Comparison of ENCODE assay signal across 30 cellular contexts in genomic region chr20:38412877-38413577, GRCh38. TPM values are rescaled to one million over a fixed set of nuclear protein-coding genes. Genes with fewer than 3 reads are reported as not detected.
DNase-seq lines count a peak whose midpoint lies in the region; ATAC-seq and TF ChIP-seq lines count a peak whose summit lies in the region.
"Had no signal": no experiment of that assay in that cellular context is flagged by ENCODE, and none has a peak within 500 bp of the region (broad histone marks: within the 10 kb centered on the region; RNA-seq: fewer than 3 reads in every experiment).

No MANE protein-coding gene starts in this region.

- H3K4me3 ChIP-seq in dorsolateral prefrontal cortex (no peak overlapping the region), psoas muscle (no peak overlapping the region)
- H3K4me3 ChIP-seq: K562, lower lobe of right lung, mucosa of descending colon, right atrium auricular region, spleen had no signal

- H3K4me3 Mint-ChIP-seq in activated CD8-positive, alpha-beta memory T cell treated with anti-CD3 and anti-CD28 coated beads, Interleukin-2, amount 10 ng/mL, durations not matched to agents 7 days and 5 days = no peak overlapping the region
- H3K4me3 Mint-ChIP-seq: activated CD4-positive, alpha-beta memory T cell treated with anti-CD3 and anti-CD28 coated beads, Interleukin-2, amount 10 ng/mL, durations not matched to agents 7 days and 5 days; activated naive CD8-positive, alpha-beta T cell treated with anti-CD3 and anti-CD28 coated beads, Interleukin-2, amount 10 ng/mL, durations not matched to agents 7 days and 5 days; CD4-positive, alpha-beta T cell; nephron; T-cell had no signal

- no peaks in the 10 kb centered on the region for H3K27me3 Mint-ChIP-seq in activated CD8-positive, alpha-beta memory T cell treated with anti-CD3 and anti-CD28 coated beads, Interleukin-2, amount 10 ng/mL, durations not matched to agents 7 days and 5 days
- H3K27me3 Mint-ChIP-seq: activated CD4-positive, alpha-beta memory T cell treated with anti-CD3 and anti-CD28 coated beads, Interleukin-2, amount 10 ng/mL, durations not matched to agents 7 days and 5 days; activated naive CD8-positive, alpha-beta T cell treated with anti-CD3 and anti-CD28 coated beads, Interleukin-2, amount 10 ng/mL, durations not matched to agents 7 days and 5 days; CD4-positive, alpha-beta T cell; T-cell had no signal

- 80 to 87% (median 86%) methylated on average over 9 of the region's 9 CpGs for WGBS in psoas muscle, 3 donors

- H3K36me3 Mint-ChIP-seq in activated CD8-positive, alpha-beta memory T cell treated with anti-CD3 and anti-CD28 coated beads, Interleukin-2, amount 10 ng/mL, durations not matched to agents 7 days and 5 days = peaks cover 58% of the 10 kb centered on the region

- H3K27ac ChIP-seq in dorsolateral prefrontal cortex = peak overlapping the region in 49 of 59 donors; percentile 12 to 87 (median 60)
- H3K27ac ChIP-seq in psoas muscle = no peak overlapping the region
- H3K27ac ChIP-seq: 22Rv1, lower lobe of right lung, right atrium auricular region, spleen had no signal

- no peaks in the 10 kb centered on the region for H3K27me3 ChIP-seq in dorsolateral prefrontal cortex
- no peaks in the 10 kb centered on the region for H3K27me3 ChIP-seq in psoas muscle (ENCODE audit: insufficient read depth in 3 of 3, low read length in 2 of 3)
- H3K27me3 ChIP-seq: right atrium auricular region, spleen had no signal

- TF ChIP-seq CTCF in dorsolateral prefrontal cortex (IDR thresholded peaks at IDR 0.05 in 54 of 56, conservative IDR thresholded peaks at IDR 0.05 in 2 of 56; ENCODE audit: low read depth in 1 of 56, partially characterized antibody in 56 of 56) (no peak), psoas muscle (IDR thresholded peaks at IDR 0.05) (no peak)

- H3K36me3 ChIP-seq in psoas muscle (ENCODE audit: insufficient read depth in 1 of 2, low read depth in 1 of 2) = peaks cover 0 to 52% of the 10 kb centered on the region in 2 donors
- H3K36me3 ChIP-seq: right atrium auricular region had no signal

- H3K4me1 ChIP-seq in psoas muscle = no peaks in the 10 kb centered on the region
- H3K4me1 ChIP-seq: lower lobe of right lung, spleen had no signal

- no peak for ATAC-seq in activated CD8-positive, alpha-beta memory T cell treated with anti-CD3 and anti-CD28 coated beads, Interleukin-2, amount 10 ng/mL, durations not matched to agents 7 days and 5 days
- ATAC-seq in HG02763 (IDR thresholded peaks at IDR 0.05; ENCODE audit: unreplicated experiment) = no peak
- no peak for ATAC-seq in psoas muscle
- no peak for ATAC-seq in GM19395 (IDR thresholded peaks at IDR 0.05; ENCODE audit: unreplicated experiment)
- ATAC-seq: activated CD4-positive, CD25-positive, alpha-beta regulatory T cell treated with anti-CD3 and anti-CD28 coated beads, Interleukin-2, amount 50 U/mL, for 24 hours; K562; lower lobe of right lung; mucosa of descending colon; T-cell had no signal

- H3K27ac Mint-ChIP-seq in activated CD8-positive, alpha-beta memory T cell treated with anti-CD3 and anti-CD28 coated beads, Interleukin-2, amount 10 ng/mL, durations not matched to agents 7 days and 5 days = no peak overlapping the region
- H3K27ac Mint-ChIP-seq: activated CD4-positive, alpha-beta memory T cell treated with anti-CD3 and anti-CD28 coated beads, Interleukin-2, amount 10 ng/mL, durations not matched to agents 7 days and 5 days; activated naive CD8-positive, alpha-beta T cell treated with anti-CD3 and anti-CD28 coated beads, Interleukin-2, amount 10 ng/mL, durations not matched to agents 7 days and 5 days; CD4-positive, alpha-beta T cell; nephron; T-cell had no signal

- CTCF ChIA-PET in activated CD8-positive, alpha-beta memory T cell treated with anti-CD3 and anti-CD28 coated beads, Interleukin-2, amount 10 ng/mL, durations not matched to agents 7 days and 5 days (lab: Charles Lee) = no interaction called here

- H3K4me1 Mint-ChIP-seq in activated CD8-positive, alpha-beta memory T cell treated with anti-CD3 and anti-CD28 coated beads, Interleukin-2, amount 10 ng/mL, durations not matched to agents 7 days and 5 days = no peaks in the 10 kb centered on the region
- H3K4me1 Mint-ChIP-seq: activated CD4-positive, alpha-beta memory T cell treated with anti-CD3 and anti-CD28 coated beads, Interleukin-2, amount 10 ng/mL, durations not matched to agents 7 days and 5 days; activated naive CD8-positive, alpha-beta T cell treated with anti-CD3 and anti-CD28 coated beads, Interleukin-2, amount 10 ng/mL, durations not matched to agents 7 days and 5 days; nephron; T-cell had no signal

- DNase-seq in activated CD8-positive, alpha-beta memory T cell treated with anti-CD3 and anti-CD28 coated beads for 24 hours = peak; percentile 45
- DNase-seq in activated CD8-positive, alpha-beta memory T cell treated with anti-CD3 and anti-CD28 coated beads, Interleukin-2, amount 10 ng/mL, durations not matched to agents 7 days and 5 days = no peak
- peak in 1 of 10 donors; percentile 32 for DNase-seq in dorsolateral prefrontal cortex
- DNase-seq in midbrain (lab: John Stamatoyannopoulos, UW) = peak; percentile 25
- DNase-seq in DMS 273 treated with DMSO at 0.1 percent for 48 hours (lab: John Stamatoyannopoulos, UW) = no peak
- DNase-seq in psoas muscle = no peak
- DNase-seq: activated CD4-positive, alpha-beta memory T cell treated with anti-CD3 and anti-CD28 coated beads, Interleukin-2, amount 10 ng/mL, durations not matched to agents 7 days and 5 days; activated gamma-delta T cell; activated naive CD8-positive, alpha-beta T cell treated with anti-CD3 and anti-CD28 coated beads, Interleukin-2, amount 10 ng/mL, durations not matched to agents 7 days and 5 days; CD4-positive, alpha-beta T cell; central memory CD4-positive, alpha-beta T cell; dermis blood vessel endothelial cell; EL; H7; lower lobe of right lung; mucosa of descending colon; NCI-H1092 treated with DMSO at 0.1 percent for 48 hours; NCI-H187 treated with DMSO at 0.1 percent for 48 hours; NCI-H526; NK-92 treated with Interleukin-12 subunit alpha and Interleukin-12 subunit beta, amount 100 ng/mL, for 24 hours; SIG-M5; spleen; T-cell had no signal

- H3K9me3 Mint-ChIP-seq in activated CD8-positive, alpha-beta memory T cell treated with anti-CD3 and anti-CD28 coated beads, Interleukin-2, amount 10 ng/mL, durations not matched to agents 7 days and 5 days (ENCODE audit: low read depth) = no peaks in the 10 kb centered on the region
- H3K9me3 Mint-ChIP-seq: activated CD4-positive, alpha-beta memory T cell treated with anti-CD3 and anti-CD28 coated beads, Interleukin-2, amount 10 ng/mL, durations not matched to agents 7 days and 5 days; activated naive CD8-positive, alpha-beta T cell treated with anti-CD3 and anti-CD28 coated beads, Interleukin-2, amount 10 ng/mL, durations not matched to agents 7 days and 5 days; CD4-positive, alpha-beta T cell; nephron had no signal

- H3K9me3 ChIP-seq in psoas muscle = no peaks in the 10 kb centered on the region
- H3K9me3 ChIP-seq: lower lobe of right lung, mucosa of descending colon, right atrium auricular region had no signal

- intact Hi-C loops in dorsolateral prefrontal cortex (cut with DNase I) = loop anchor here in 1 of 2 donors (10.0 kb wide), 1 partner anchor 188 kb away; no protein-coding TSS in a partner anchor
- intact Hi-C loops in psoas muscle (cut with DNase I) = no loop called here

RNA-seq across cellular contexts. Expression of gene SNHG17, which starts 22.1 kb away (rescaled TPM):
- total RNA-seq in activated CD8-positive, alpha-beta memory T cell treated with anti-CD3 and anti-CD28 coated beads, Interleukin-2, amount 10 ng/mL, durations not matched to agents 7 days and 5 days = 100 to 1,000 TPM in 1 of 2 experiments, 10 to 100 TPM in 1; 92.3 to 123 TPM
- total RNA-seq in dorsolateral prefrontal cortex (10 to 100 TPM in 113 of 120 experiments, 1 to 10 TPM in 7; 8.5 to 42.6 (median 18.6) TPM), psoas muscle (10 to 100 TPM in 2 of 4 donors, 1 to 10 TPM in 2; 4.6 to 26.0 (median 14.8) TPM)
- polyA plus RNA-seq in psoas muscle = 10 to 100 TPM; 13.3 to 19.4 (median 18.7) TPM

RNA-seq across cellular contexts. Expression of gene RALGAPB, which starts 59.6 kb away (rescaled TPM):
- 10 to 100 TPM; 31.9 to 32.2 TPM for total RNA-seq in activated CD8-positive, alpha-beta memory T cell treated with anti-CD3 and anti-CD28 coated beads, Interleukin-2, amount 10 ng/mL, durations not matched to agents 7 days and 5 days
- total RNA-seq in dorsolateral prefrontal cortex = 10 to 100 TPM; 40.2 to 59.9 (median 49.0) TPM
- 10 to 100 TPM; 17.3 to 24.6 (median 18.8) TPM for total RNA-seq in psoas muscle
- 10 to 100 TPM in 2 of 3 donors, 1 to 10 TPM in 1; 7.5 to 27.3 (median 11.3) TPM for polyA plus RNA-seq in psoas muscle

Comparison
In these comparisons a context has a peak if more than half of its experiments do, and no peak if none do; other contexts are left out.
1. DNase-seq: peak in activated CD8-positive, alpha-beta memory T cell treated with anti-CD3 and anti-CD28 coated beads for 24 hours (single experiment) and midbrain (single experiment); none in activated CD8-positive, alpha-beta memory T cell treated with anti-CD3 and anti-CD28 coated beads, Interleukin-2, amount 10 ng/mL, durations not matched to agents 7 days and 5 days (single experiment), DMS 273 treated with DMSO at 0.1 percent for 48 hours (single experiment) and psoas muscle (0 of 2).